ENCODE assay signal across 22 cellular contexts in the genomic region with DNA sequence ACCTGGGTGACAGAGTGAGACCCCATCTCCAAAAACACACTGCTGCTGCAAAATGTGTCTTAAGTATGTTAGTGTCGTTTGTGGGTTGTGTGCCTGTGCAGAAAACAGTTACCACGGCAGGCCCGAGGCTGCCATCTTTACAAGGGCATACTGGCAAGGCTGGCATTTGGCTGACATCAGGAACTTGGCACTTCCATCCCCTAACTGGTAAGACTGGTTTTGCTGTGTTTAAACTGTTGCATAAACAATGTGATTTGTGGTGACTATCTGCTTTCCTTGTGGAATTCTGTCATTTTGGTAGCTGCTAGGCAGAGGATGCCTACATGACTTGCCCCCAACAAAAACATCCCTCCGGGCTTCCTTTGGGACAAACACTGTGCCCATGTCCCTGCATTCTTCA. TPM values are rescaled to one million over a fixed set of nuclear protein-coding genes. Genes with fewer than 3 reads are reported as not detected.
A peak's percentile ranks its signal among the peaks of the same experiment; 100 is the strongest.
DNase-seq lines count a peak whose midpoint lies in the region; ATAC-seq and TF ChIP-seq lines count a peak whose summit lies in the region.
"Had no signal": no experiment of that assay in that cellular context is flagged by ENCODE, and none has a peak within 500 bp of the region (broad histone marks: within the 10 kb centered on the region; RNA-seq: fewer than 3 reads in every experiment).

No MANE protein-coding gene starts in this region.

- peak; percentile 56 for ATAC-seq in left lung
- ATAC-seq in GM18505 (IDR thresholded peaks at IDR 0.05; ENCODE audit: unreplicated experiment): no peak
- ATAC-seq in HG02938 (IDR thresholded peaks at IDR 0.05; ENCODE audit: unreplicated experiment): no peak
- ATAC-seq in sciatic nerve: no peak
- ATAC-seq: heart left ventricle, WTC11 had no signal

- TF ChIP-seq POLR2A in GM19193 (IDR thresholded peaks at IDR 0.05; ENCODE audit: extremely low read depth, insufficient read depth, insufficient read length) (peak; percentile 35), GM18505 (IDR thresholded peaks at IDR 0.05; ENCODE audit: borderline replicate concordance, extremely low read depth, insufficient read depth, insufficient read length) (no peak)

- H3K36me3 ChIP-seq in left lung: peaks cover 0 to under 1% of the 10 kb centered on the region in 2 donors
- H3K36me3 ChIP-seq: heart left ventricle had no signal

- H3K9me3 ChIP-seq in left lung: no peaks in the 10 kb centered on the region

- peaks cover 0 to 14% of the 10 kb centered on the region in 2 donors for H3K27me3 ChIP-seq in left lung
- H3K27me3 ChIP-seq: heart left ventricle had no signal

- DNase-seq in left lung (no peak), Ammon's horn (ENCODE audit: low spot score) (no peak), sciatic nerve (ENCODE audit: low spot score) (no peak)
- DNase-seq: activated CD4-positive, alpha-beta memory T cell treated with anti-CD3 and anti-CD28 coated beads for 36 hours; activated naive CD4-positive, alpha-beta T cell treated with anti-CD3 and anti-CD28 coated beads for 36 hours; activated T-cell treated with anti-CD3 and anti-CD28 coated beads, Interleukin-2, amount 50 U/mL, for 24 hours; CD4-positive, alpha-beta memory T cell; DND-41; effector CD4-positive, alpha-beta T cell; heart left ventricle; MM.1S; NCI-H1436 treated with DMSO at 0.1 percent for 48 hours; NCI-H446 treated with DMSO at 0.1 percent for 48 hours; retina; SHP77 treated with DMSO at 0.1 percent for 48 hours; substantia nigra had no signal

- TF ChIP-seq CTCF in 22Rv1 (IDR thresholded peaks at IDR 0.05) (no peak), VCaP (conservative IDR thresholded peaks at IDR 0.05) (no peak), left lung (IDR thresholded peaks at IDR 0.05) (no peak)

- intact Hi-C loops in left lung (cut with DNase I): no loop called here
- intact Hi-C loops in sciatic nerve (cut with DNase I): no loop called here

- no peak overlapping the region for H3K4me3 ChIP-seq in left lung
- H3K4me3 ChIP-seq: heart left ventricle had no signal

- H3K4me1 ChIP-seq in left lung: peaks cover 0 to 11% of the 10 kb centered on the region in 2 donors

- peak overlapping the region; percentile 72 for H3K27ac ChIP-seq in 22Rv1
- H3K27ac ChIP-seq in VCaP: peak overlapping the region; percentile 96
- H3K27ac ChIP-seq in left lung: peak overlapping the region in 1 of 2 donors; percentile 55

RNA-seq across cellular contexts. Expression of a gene that starts 12.3 kb away (rescaled TPM):
- total RNA-seq in left lung (under 1 TPM; 0.47 to 0.79 TPM), sciatic nerve (4.9 TPM)

RNA-seq across cellular contexts. Expression of a gene that starts 13.2 kb away (rescaled TPM):
- 1 to 10 TPM; 5.2 to 8.2 TPM for total RNA-seq in left lung
- total RNA-seq in sciatic nerve: 25.1 TPM

RNA-seq across cellular contexts. Expression of a gene that starts 42.3 kb away (rescaled TPM):
- total RNA-seq in left lung (10 to 100 TPM; 20.1 to 28.4 TPM), sciatic nerve (38.9 TPM)
